Comparison of ENCODE assay signal across 20 cellular contexts in genomic region chr1:200442537-200443169, GRCh38. TPM values are rescaled to one million over a fixed set of nuclear protein-coding genes. Genes with fewer than 3 reads are reported as not detected.
A peak's percentile ranks its signal among the peaks of the same experiment; 100 is the strongest.
DNase-seq lines count a peak whose midpoint lies in the region; ATAC-seq, FAIRE-seq and TF ChIP-seq lines count a peak whose summit lies in the region.
"Had no signal": no experiment of that assay in that cellular context is flagged by ENCODE, and none has a peak within 500 bp of the region (broad histone marks: within the 10 kb centered on the region; RNA-seq: fewer than 3 reads in every experiment).

No MANE protein-coding gene starts in this region.

- DNase-seq in MCF 10A (ENCODE audit: unreplicated experiment) (peak; percentile 93), breast epithelium (ENCODE audit: low spot score in 2 of 2) (no peak), GM12878 (ENCODE audit: low read depth, low spot score) (no peak), smooth muscle cell (lab: John Stamatoyannopoulos, UW; ENCODE audit: unreplicated experiment) (no peak), heart left ventricle (no peak), EL (no peak)
- no peak for DNase-seq in CD4-positive, alpha-beta memory T cell
- DNase-seq: DMS 273 treated with DMSO at 0.1 percent for 48 hours, DND-41, H9, Kasumi-1, NCI-H1105, NCI-H1694 treated with DMSO at 0.1 percent for 48 hours, NCI-H2107, NCI-H526 had no signal

- H3K4me3 Mint-ChIP-seq in MCF 10A (ENCODE audit: unreplicated experiment), result no peak overlapping the region
- H3K4me3 Mint-ChIP-seq in CD4-positive, alpha-beta memory T cell, result no peak overlapping the region
- H3K4me3 Mint-ChIP-seq: CD14-positive monocyte, H9 had no signal

- H3K36me3 ChIP-seq in breast epithelium (no peaks in the 10 kb centered on the region), GM12878 (ENCODE audit: control insufficient read depth in 2 of 2, insufficient read depth in 2 of 2, low read length in 1 of 2) (no peaks in the 10 kb centered on the region), liver (ENCODE audit: control insufficient read depth in 4 of 4, insufficient read depth in 3 of 4, low read depth in 1 of 4, low read length in 3 of 4) (peaks cover 0 to 3% (median 0%) of the 10 kb centered on the region in 4 donors), smooth muscle cell (ENCODE audit: low read depth) (no peaks in the 10 kb centered on the region), heart left ventricle (no peaks in the 10 kb centered on the region)
- H3K36me3 ChIP-seq in CD4-positive, alpha-beta memory T cell (ENCODE audit: insufficient read depth, low read length), result no peaks in the 10 kb centered on the region
- H3K36me3 ChIP-seq: SJSA1 had no signal

- no peak for TF ChIP-seq RAD21 in GM12878 (IDR thresholded peaks at IDR 0.05; ENCODE audit: insufficient read depth, low read depth, low read length)
- no peak for TF ChIP-seq RAD21 in liver (IDR thresholded peaks at IDR 0.05)

- FAIRE-seq in GM12878 (lab: Jason Lieb, UNC), result no peak
- FAIRE-seq: G401.6 had no signal

- POLR2A ChIA-PET in MCF 10A (lab: Yijun Ruan, JAX), result interaction anchor here (0.8 to 1.5 kb wide), 4 partner anchors 12 to 259 kb away, joined by 3 to 4 read pairs (median 3); no protein-coding TSS in a partner anchor
- POLR2A ChIA-PET in GM12878 (lab: Charles Lee), result interaction anchor here (1.5 kb wide), 1 partner anchor 27 kb away, joined by 4 read pairs; no protein-coding TSS in a partner anchor
- POLR2A ChIA-PET in CD4-positive, alpha-beta memory T cell (lab: Charles Lee; ENCODE audit: partially characterized antibody), result no interaction called here

- no peaks in the 10 kb centered on the region for H3K79me2 ChIP-seq in GM12878 (ENCODE audit: control insufficient read depth, insufficient read depth, low read length)
- no peaks in the 10 kb centered on the region for H3K79me2 ChIP-seq in smooth muscle cell (ENCODE audit: low read depth)

- ATAC-seq in GM12878 (peak; percentile 35; the same call in 1 of the 3 replicates), heart left ventricle (no peak)

- H3K27me3 Mint-ChIP-seq in MCF 10A (ENCODE audit: insufficient read depth, unreplicated experiment), result no peaks in the 10 kb centered on the region
- H3K27me3 Mint-ChIP-seq in CD4-positive, alpha-beta memory T cell, result no peaks in the 10 kb centered on the region

- H3K36me3 Mint-ChIP-seq in MCF 10A (ENCODE audit: insufficient read depth, unreplicated experiment), result no peaks in the 10 kb centered on the region
- no peaks in the 10 kb centered on the region for H3K36me3 Mint-ChIP-seq in CD4-positive, alpha-beta memory T cell
- H3K36me3 Mint-ChIP-seq: CD14-positive monocyte had no signal

- RAD21 ChIA-PET in GM12878 (lab: Charles Lee; ENCODE audit: unreplicated experiment), result no interaction called here

- no peak overlapping the region for H3K27ac ChIP-seq in breast epithelium
- no peak overlapping the region for H3K27ac ChIP-seq in GM12878 (ENCODE audit: control insufficient read depth, insufficient read depth)
- H3K27ac ChIP-seq in liver (ENCODE audit: low read depth in 1 of 2, low read length in 2 of 2), result no peak overlapping the region
- no peak overlapping the region for H3K27ac ChIP-seq in smooth muscle cell (ENCODE audit: low read depth)
- no peak overlapping the region for H3K27ac ChIP-seq in heart left ventricle
- H3K27ac ChIP-seq in CD4-positive, alpha-beta memory T cell (ENCODE audit: low read depth, low read length), result no peak overlapping the region
- H3K27ac ChIP-seq: 22Rv1, SJSA1 had no signal

- no peaks in the 10 kb centered on the region for H3F3A ChIP-seq in smooth muscle cell (ENCODE audit: low read depth)

- no peak overlapping the region for H3K9ac ChIP-seq in GM12878 (ENCODE audit: control insufficient read depth, insufficient read depth, low read length)
- H3K9ac ChIP-seq in liver (ENCODE audit: low read depth in 1 of 2, low read length in 2 of 2), result no peak overlapping the region
- H3K9ac ChIP-seq in smooth muscle cell (ENCODE audit: low read depth), result no peak overlapping the region

- H3K27ac Mint-ChIP-seq in MCF 10A (ENCODE audit: low read depth, unreplicated experiment), result no peak overlapping the region
- H3K27ac Mint-ChIP-seq in CD4-positive, alpha-beta memory T cell, result no peak overlapping the region
- H3K27ac Mint-ChIP-seq: CD14-positive monocyte, H9 had no signal

- BruUV-seq in MCF 10A (replicated peaks; lab: Mats Ljungman, UMichigan) (no TSS peak), GM12878 (replicated peaks; lab: Mats Ljungman, UMichigan) (no TSS peak)

- H3K4me1 Mint-ChIP-seq in MCF 10A (ENCODE audit: insufficient read depth, unreplicated experiment), result peaks cover 10% of the 10 kb centered on the region
- peaks cover 2 to 6% (median 3%) of the 10 kb centered on the region in 4 donors for H3K4me1 Mint-ChIP-seq in CD4-positive, alpha-beta memory T cell

- H3K4me3 ChIP-seq in breast epithelium, result no peak overlapping the region
- H3K4me3 ChIP-seq in GM12878, result no peak overlapping the region
- no peak overlapping the region for H3K4me3 ChIP-seq in liver (ENCODE audit: low read depth in 1 of 3, low read length in 3 of 3)
- H3K4me3 ChIP-seq in smooth muscle cell, result no peak overlapping the region
- H3K4me3 ChIP-seq in heart left ventricle, result no peak overlapping the region
- no peak overlapping the region for H3K4me3 ChIP-seq in CD4-positive, alpha-beta memory T cell (ENCODE audit: low read length in 2 of 2)
- H3K4me3 ChIP-seq: SJSA1 had no signal

- H3K9me3 ChIP-seq in breast epithelium, result no peaks in the 10 kb centered on the region
- H3K9me3 ChIP-seq in GM12878 (replicated peaks; ENCODE audit: control insufficient read depth, insufficient read depth, low read length), result peaks cover 4% of the 10 kb centered on the region; the same call in 2 of the 3 replicates
- no peaks in the 10 kb centered on the region for H3K9me3 ChIP-seq in liver (ENCODE audit: control insufficient read depth in 4 of 4, low read length in 3 of 4)
- no peaks in the 10 kb centered on the region for H3K9me3 ChIP-seq in smooth muscle cell (replicated peaks; ENCODE audit: low read depth)
- H3K9me3 ChIP-seq in heart left ventricle, result no peaks in the 10 kb centered on the region
- H3K9me3 ChIP-seq in CD4-positive, alpha-beta memory T cell (ENCODE audit: control insufficient read depth in 1 of 2, low read length in 2 of 2), result no peaks in the 10 kb centered on the region
- H3K9me3 ChIP-seq: SJSA1 had no signal

- intact Hi-C loops in MCF 10A (cut with micrococcal nuclease) (loop anchor here (2.0 kb wide), 1 partner anchor 40 kb away; no protein-coding TSS in a partner anchor), breast epithelium (cut with DNase I; ENCODE audit: low total_unique reads) (no loop called here), GM12878 (cut with micrococcal nuclease; ENCODE audit: unreplicated experiment) (no loop called here), heart left ventricle (cut with DNase I) (no loop called here)
- intact Hi-C loops in CD4-positive, alpha-beta memory T cell (cut with micrococcal nuclease), result no loop called here

- in situ Hi-C loops in GM12878 (cut with MboI), result no loop called here

- peaks cover 4% of the 10 kb centered on the region for H3K9me3 Mint-ChIP-seq in MCF 10A (ENCODE audit: unreplicated experiment)
- peaks cover 0 to 5% (median 0%) of the 10 kb centered on the region in 8 donors for H3K9me3 Mint-ChIP-seq in CD4-positive, alpha-beta memory T cell
- H3K9me3 Mint-ChIP-seq: CD14-positive monocyte, H9 had no signal

- H3K4me1 ChIP-seq in breast epithelium (no peaks in the 10 kb centered on the region), GM12878 (ENCODE audit: control insufficient read depth, insufficient read depth, low read length) (peaks cover 6% of the 10 kb centered on the region; the same call in 1 of the 2 replicates), liver (ENCODE audit: control insufficient read depth in 4 of 4, insufficient read depth in 4 of 4, low read length in 3 of 4) (peaks cover 0 to 10% (median 3%) of the 10 kb centered on the region in 4 donors), smooth muscle cell (ENCODE audit: low read depth) (no peaks in the 10 kb centered on the region), heart left ventricle (no peaks in the 10 kb centered on the region)
- peaks cover 2% of the 10 kb centered on the region for H3K4me1 ChIP-seq in CD4-positive, alpha-beta memory T cell (ENCODE audit: insufficient read depth, low read length)

- no peak for TF ChIP-seq EP300 in GM12878 (IDR thresholded peaks at IDR 0.05; ENCODE audit: borderline replicate concordance in 1 of 2, control insufficient read depth in 1 of 2, low read depth in 2 of 2, low read length in 2 of 2)

- H2AFZ ChIP-seq in GM12878 (ENCODE audit: control insufficient read depth, low read depth, low read length) (no peak overlapping the region), smooth muscle cell (ENCODE audit: low read depth) (no peak overlapping the region)

- H3K4me2 ChIP-seq in GM12878 (ENCODE audit: control insufficient read depth, insufficient read depth) (no peak overlapping the region), smooth muscle cell (no peak overlapping the region)

- no peaks in the 10 kb centered on the region for H4K20me1 ChIP-seq in GM12878 (ENCODE audit: control insufficient read depth, insufficient read depth)
- H4K20me1 ChIP-seq in smooth muscle cell (ENCODE audit: low read depth), result no peaks in the 10 kb centered on the region

- CTCF ChIA-PET in MCF 10A (lab: Yijun Ruan, JAX), result interaction anchor here (0.6 to 1.8 kb wide), 4 partner anchors 21 to 575 kb away, joined by 4 to 6 read pairs (median 4); no protein-coding TSS in a partner anchor
- CTCF ChIA-PET in GM12878 (lab: Yijun Ruan, JAX), result interaction anchor here (1.3 to 1.7 kb wide), 2 partner anchors 12 to 41 kb away, joined by 3 to 5 read pairs; no protein-coding TSS in a partner anchor
- CTCF ChIA-PET in CD4-positive, alpha-beta memory T cell (lab: Charles Lee; ENCODE audit: partially characterized antibody), result no interaction called here

- WGBS in GM12878 (ENCODE audit: insufficient coverage, insufficient replicate concordance, low lambda C conversion rate, missing lambda C conversion rate), result 92% methylated on average over 3 of the region's 3 CpGs
- 40% methylated on average over 3 of the region's 3 CpGs for WGBS in liver
- WGBS in smooth muscle cell (ENCODE audit: low lambda C conversion rate), result 99% methylated on average over 3 of the region's 3 CpGs
- WGBS in heart left ventricle, 4 donors, result 89 to 93% (median 93%) methylated on average over 3 of the region's 3 CpGs

- no peak for TF ChIP-seq POLR2A in breast epithelium (IDR thresholded peaks at IDR 0.05)
- no peak for TF ChIP-seq POLR2A in GM12878 (IDR thresholded peaks at IDR 0.05; ENCODE audit: low read depth, low read length)
- no peak for TF ChIP-seq POLR2A in heart left ventricle (IDR thresholded peaks at IDR 0.05)

- SMC1A ChIA-PET in GM12878 (lab: Charles Lee; ENCODE audit: uncharacterized antibody, unreplicated experiment), result interaction anchor here (0.7 to 1.8 kb wide), 4 partner anchors 11 to 41 kb away, joined by 3 to 4 read pairs (median 4); no protein-coding TSS in a partner anchor

- TF ChIP-seq CTCF in MCF 10A (IDR thresholded peaks at IDR 0.05; ENCODE audit: unreplicated experiment) (no peak), breast epithelium (IDR thresholded peaks at IDR 0.05) (no peak), GM12878 (IDR thresholded peaks at IDR 0.05 in 2 of 3, conservative IDR thresholded peaks at IDR 0.05 in 1 of 3; ENCODE audit: control insufficient read depth in 2 of 3, extremely low read depth in 1 of 3, insufficient read depth in 1 of 3, low read depth in 3 of 3, low read length in 3 of 3) (no peak), liver (IDR thresholded peaks at IDR 0.05; ENCODE audit: low read depth, low read length, missing input control) (no peak), smooth muscle cell (IDR thresholded peaks at IDR 0.05; ENCODE audit: borderline replicate concordance, insufficient read depth, poor library complexity, severe bottlenecking) (no peak), heart left ventricle (IDR thresholded peaks at IDR 0.05) (no peak)

- H3K27me3 ChIP-seq in breast epithelium, result no peaks in the 10 kb centered on the region
- no peaks in the 10 kb centered on the region for H3K27me3 ChIP-seq in GM12878 (replicated peaks in 1 of 2; ENCODE audit: control insufficient read depth in 2 of 2, insufficient read depth in 2 of 2, low read length in 1 of 2)
- no peaks in the 10 kb centered on the region for H3K27me3 ChIP-seq in liver (ENCODE audit: control insufficient read depth in 4 of 4, insufficient read depth in 4 of 4, low read length in 3 of 4)
- no peaks in the 10 kb centered on the region for H3K27me3 ChIP-seq in smooth muscle cell (ENCODE audit: low read depth)
- H3K27me3 ChIP-seq in heart left ventricle, result no peaks in the 10 kb centered on the region
- H3K27me3 ChIP-seq in CD4-positive, alpha-beta memory T cell (ENCODE audit: insufficient read depth, low read length), result no peaks in the 10 kb centered on the region
- H3K27me3 ChIP-seq: SJSA1 had no signal

RNA-seq across cellular contexts. Expression of gene ZNF281, which starts 32.8 kb away (rescaled TPM):
- total RNA-seq in MCF 10A (2022) (22.3 and 24.8 TPM in 2 replicates), breast epithelium (10 to 100 TPM; 11.0 to 25.6 (median 16.1) TPM), GM12878 (2014; rRNA removed) (16.0 and 16.1 TPM in 2 replicates), GM12878 (2014; rRNA removed; fragmentation: Illumina TruSeq; extraction: Trizol) (15.2 and 15.9 TPM in 2 replicates), GM12878 (2021) (14.9 and 16.0 TPM in 2 replicates), liver (10 to 100 TPM; 14.6 to 18.4 TPM), smooth muscle cell (59.4 and 64.4 TPM in 2 replicates), heart left ventricle (10 to 100 TPM in 3 of 9 donors, 1 to 10 TPM in 6; 6.7 to 10.6 (median 9.1) TPM)
- total RNA-seq in GM12878 (2013; cell fraction: nucleolus; rRNA removed), result 34.6 and 35.2 TPM in 2 replicates
- 5.9 TPM for polyA plus RNA-seq in GM12878 (2011; ENCODE audit: low read depth)
- polyA plus RNA-seq in GM12878 (2011; rRNA removed) (10.0 and 11.6 TPM in 2 replicates), GM12878 (2014; fragmentation: Illumina TruSeq; extraction: Trizol) (14.9 and 17.7 TPM in 2 replicates), GM12878 (2014; fragmentation: Nextera tagmentation; extraction: Ambion mirVana) (1 to 10 TPM; 8.3 to 9.4 TPM), GM12878 (2014; rRNA removed) (8.2 and 9.7 TPM in 2 replicates), GM12878 (2016; fragmentation: Nextera tagmentation; extraction: Ambion mirVana) (10 to 100 TPM; 21.4 to 21.8 TPM), liver (10 to 100 TPM in 1 of 2 donors, 1 to 10 TPM in 1; 4.9 to 11.6 TPM), smooth muscle cell (34.4 and 35.0 TPM in 2 replicates), heart left ventricle (1 to 10 TPM; 3.1 to 5.3 TPM)
- 3.5 and 4.6 TPM in 2 replicates for polyA plus RNA-seq in GM12878 (2011; cell fraction: cytosol; rRNA removed)
- 7.7 and 8.7 TPM in 2 replicates for polyA plus RNA-seq in GM12878 (2011; cell fraction: nucleus; rRNA removed)
- 9.2 and 10.9 TPM in 2 replicates for polyA plus RNA-seq in GM12878 (2012)
- polyA minus RNA-seq in GM12878 (2011; rRNA and poly(A)+ RNA removed), result 12.0 and 16.1 TPM in 2 replicates
- 5.3 and 6.3 TPM in 2 replicates for polyA minus RNA-seq in GM12878 (2011; cell fraction: cytosol; rRNA and poly(A)+ RNA removed)
- polyA minus RNA-seq in GM12878 (2011; cell fraction: nucleus; rRNA and poly(A)+ RNA removed), result 9.1 and 11.5 TPM in 2 replicates
- 10 to 100 TPM; 23.1 to 24.1 TPM for total RNA-seq in CD4-positive, alpha-beta memory T cell
- 10 to 100 TPM; 26.0 to 39.5 TPM for polyA plus RNA-seq in CD4-positive, alpha-beta memory T cell
